Comparison of ENCODE assay signal across 25 cellular contexts in the genomic region with DNA sequence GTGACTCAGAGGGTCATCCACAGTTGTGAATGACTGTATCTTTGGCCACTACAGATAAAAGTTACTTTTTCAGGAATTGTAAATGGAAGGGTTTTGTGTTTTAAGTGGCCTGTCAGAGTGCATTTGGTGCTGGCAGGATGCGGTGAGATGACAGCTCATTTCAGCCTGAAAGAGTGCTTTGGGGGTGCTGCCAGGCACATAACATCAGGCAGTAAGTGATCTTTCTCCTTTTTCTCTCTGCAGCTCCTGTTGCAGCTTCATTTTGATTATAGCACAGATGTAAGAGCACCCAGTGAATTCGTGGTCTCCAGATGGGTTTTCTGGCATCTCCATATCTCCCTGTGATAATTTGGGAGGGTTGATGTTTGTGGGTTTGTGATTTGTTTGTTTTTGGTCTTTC. TPM values are rescaled to one million over a fixed set of nuclear protein-coding genes. Genes with fewer than 3 reads are reported as not detected.
"Had no signal": no experiment of that assay in that cellular context is flagged by ENCODE, and none has a peak within 500 bp of the region (broad histone marks: within the 10 kb centered on the region; RNA-seq: fewer than 3 reads in every experiment).

No MANE protein-coding gene starts in this region.

- DNase-seq: activated CD4-positive, alpha-beta T cell treated with anti-CD3 and anti-CD28 coated beads for 1 hour; activated CD4-positive, alpha-beta T cell treated with anti-CD3 and anti-CD28 coated beads, Interleukin-2, amount 50 U/mL, for 1 hour; activated CD8-positive, alpha-beta T cell treated with anti-CD3 and anti-CD28 coated beads, Interleukin-2, amount 10 ng/mL, durations not matched to agents 7 days and 5 days; activated T-cell treated with anti-CD3 and anti-CD28 coated beads, Interleukin-2, amount 50 U/mL, for 1 hour; central memory CD4-positive, alpha-beta T cell; dermis blood vessel endothelial cell; effector CD8-positive, alpha-beta T cell; heart left ventricle; lower lobe of right lung; mesendoderm; mucosa of descending colon; naive B cell; nucleus accumbens; stimulated activated CD4-positive, alpha-beta T cell treated with anti-CD3 and anti-CD28 coated beads, Interleukin-2, amount 100 ng/mL, for 48 hours; stimulated activated CD8-positive, alpha-beta memory T cell treated with anti-CD3 and anti-CD28 coated beads, Interleukin-4, amount 100 ng/mL, for 48 hours; stimulated activated naive B cell treated with anti-CD40 and anti-IgM and Interleukin-4, amounts not matched to agents 10 μg/mL and 1 μg/mL and 100 μg/mL, for 72 hours; testis; trophoblast cell; uterus had no signal

- ATAC-seq: activated CD8-positive, alpha-beta T cell treated with anti-CD3 and anti-CD28 coated beads, Interleukin-2, amount 10 ng/mL, durations not matched to agents 7 days and 5 days; activated naive CD4-positive, alpha-beta T cell treated with anti-CD3 and anti-CD28 coated beads, Interleukin-2, amount 50 U/mL, for 72 hours; activated T-helper 17 cell treated with anti-CD3 and anti-CD28 coated beads, Interleukin-2, amount 50 U/mL, for 72 hours; gastroesophageal sphincter; lower lobe of right lung; mucosa of descending colon; sciatic nerve; stimulated activated naive B cell treated with anti-CD40 and anti-IgM and Interleukin-4, amounts not matched to agents 10 μg/mL and 1 μg/mL and 100 μg/mL, for 72 hours had no signal

RNA-seq across cellular contexts. Expression of a gene that starts 14.8 kb away (rescaled TPM):
- total RNA-seq: activated CD8-positive, alpha-beta T cell treated with anti-CD3 and anti-CD28 coated beads, Interleukin-2, amount 10 ng/mL, durations not matched to agents 7 days and 5 days; activated naive CD4-positive, alpha-beta T cell treated with anti-CD3 and anti-CD28 coated beads, Interleukin-2, amount 50 U/mL, for 72 hours; activated T-helper 17 cell treated with anti-CD3 and anti-CD28 coated beads, Interleukin-2, amount 50 U/mL, for 72 hours; ascending aorta; endothelial cell of umbilical vein; lower lobe of right lung; sciatic nerve had no signal
